ENCODE assay signal across 8 cellular contexts in the genomic region with DNA sequence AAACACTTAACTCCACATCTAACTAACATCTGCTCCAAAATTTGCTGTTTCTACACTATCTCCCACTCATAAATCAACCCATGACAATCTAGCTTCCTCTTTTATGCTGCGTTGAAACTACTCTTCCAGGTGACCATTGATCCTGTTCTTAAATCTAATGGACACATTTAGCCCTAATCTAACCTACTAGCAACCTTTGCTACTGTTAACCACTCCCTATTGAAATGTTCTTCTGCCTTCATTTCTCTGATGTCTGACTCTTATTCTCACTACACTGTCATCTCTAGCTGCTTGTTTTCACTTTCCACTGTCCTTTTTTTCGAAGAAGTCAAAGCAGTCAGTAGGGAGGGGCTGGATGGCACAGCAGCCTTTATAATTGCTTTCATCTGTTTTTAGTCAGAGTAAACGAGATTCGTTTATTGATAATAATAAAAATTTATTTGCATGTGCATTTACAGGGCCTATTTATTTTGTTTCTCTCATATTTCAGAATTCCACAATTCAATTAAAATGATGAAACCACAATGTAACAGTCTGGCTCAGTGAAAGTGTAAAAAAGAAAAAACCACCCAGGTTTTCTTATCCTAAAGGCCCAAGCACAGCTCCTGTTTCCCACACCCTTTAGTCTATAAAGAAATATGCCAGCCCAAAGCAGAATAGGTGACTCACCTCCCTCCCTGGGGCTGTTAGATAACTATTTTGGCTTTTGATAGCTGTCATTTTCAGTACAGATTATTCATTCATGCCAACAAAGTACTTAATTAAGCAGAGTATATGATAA. TPM values are rescaled to one million over a fixed set of nuclear protein-coding genes. Genes with fewer than 3 reads are reported as not detected.
DNase-seq lines count a peak whose midpoint lies in the region; ATAC-seq and TF ChIP-seq lines count a peak whose summit lies in the region.

No MANE protein-coding gene starts in this region.

- H3K27ac ChIP-seq in CD8-positive, alpha-beta T cell (ENCODE audit: low read depth, low read length): no peak overlapping the region

- intact Hi-C loops in CD8-positive, alpha-beta T cell (cut with DNase I, micrococcal nuclease): loop anchor here in 1 of 2 experiments (2.0 to 5.0 kb wide), 3 partner anchors 15 to 99 kb away; no protein-coding TSS in a partner anchor

- H3K27ac Mint-ChIP-seq in CD8-positive, alpha-beta T cell: peak overlapping the region; percentile 3

- H3K4me1 Mint-ChIP-seq in CD8-positive, alpha-beta T cell (ENCODE audit: low read depth): peaks cover 72% of the 10 kb centered on the region

- no peaks in the 10 kb centered on the region for H3K9me3 Mint-ChIP-seq in CD8-positive, alpha-beta T cell

- POLR2A ChIA-PET in CD8-positive, alpha-beta T cell (lab: Charles Lee): interaction anchor here (0.9 to 1.0 kb wide), 2 partner anchors 9 to 11 kb away, joined by 3 read pairs; no protein-coding TSS in a partner anchor

- no peak for DNase-seq in CD8-positive, alpha-beta T cell
- peak; percentile 19 for DNase-seq in SW480 (ENCODE audit: low spot score)
- DNase-seq in fibroblast of villous mesenchyme (ENCODE audit: low read depth): peak; percentile 54
- no peak for DNase-seq in COR-L47 (lab: John Stamatoyannopoulos, UW)
- no peak for DNase-seq in NCI-H187 treated with DMSO at 0.1 percent for 48 hours (lab: John Stamatoyannopoulos, UW)
- no peak for DNase-seq in GDM1 (lab: John Stamatoyannopoulos, UW)

- peaks cover 20% of the 10 kb centered on the region for H3K36me3 Mint-ChIP-seq in CD8-positive, alpha-beta T cell

- H3K4me3 Mint-ChIP-seq in CD8-positive, alpha-beta T cell: peak overlapping the region; percentile 0

- H3K36me3 ChIP-seq in CD8-positive, alpha-beta T cell (ENCODE audit: insufficient read depth, low read length): no peaks in the 10 kb centered on the region

- peaks cover 41% of the 10 kb centered on the region for H3K4me1 ChIP-seq in CD8-positive, alpha-beta T cell (ENCODE audit: insufficient read depth, low read length)

- no peaks in the 10 kb centered on the region for H3K27me3 ChIP-seq in CD8-positive, alpha-beta T cell (ENCODE audit: insufficient read depth, low read length)

- H3K4me3 ChIP-seq in CD8-positive, alpha-beta T cell (ENCODE audit: low read depth, low read length): no peak overlapping the region
- no peak overlapping the region for H3K4me3 ChIP-seq in fibroblast of villous mesenchyme (ENCODE audit: low read depth, low read length)

- CTCF ChIA-PET in CD8-positive, alpha-beta T cell (lab: Charles Lee): interaction anchor here (1.1 kb wide), 3 partner anchors 43 to 286 kb away, joined by 3 to 4 read pairs (median 3); no protein-coding TSS in a partner anchor

- no peaks in the 10 kb centered on the region for H3K27me3 Mint-ChIP-seq in CD8-positive, alpha-beta T cell (ENCODE audit: low read depth)

- no peaks in the 10 kb centered on the region for H3K9me3 ChIP-seq in CD8-positive, alpha-beta T cell (ENCODE audit: low read length)

- peak; percentile 63 for ATAC-seq in CD8-positive, alpha-beta T cell
- peak; percentile 73 for ATAC-seq in GM19351 (IDR thresholded peaks at IDR 0.05; ENCODE audit: unreplicated experiment)
- ATAC-seq in HG03159 (IDR thresholded peaks at IDR 0.05; ENCODE audit: unreplicated experiment): peak; percentile 84

- no peak for TF ChIP-seq CTCF in CD8-positive, alpha-beta T cell (IDR thresholded peaks at IDR 0.05)
- TF ChIP-seq CTCF in fibroblast of villous mesenchyme (IDR thresholded peaks at IDR 0.05; ENCODE audit: insufficient read depth, low read depth, low read length): no peak

RNA-seq across cellular contexts. Expression of gene ATP2B1, which starts 44.9 kb away (rescaled TPM):
- 10 to 100 TPM; 90.5 to 95.5 TPM for total RNA-seq in CD8-positive, alpha-beta T cell
- total RNA-seq in fibroblast of villous mesenchyme: 175 and 214 TPM in 2 replicates

Comparison
In these comparisons a context has a peak if more than half of its experiments do, and no peak if none do; other contexts are left out.
1. DNase-seq: peak in SW480 (single experiment) and fibroblast of villous mesenchyme (single experiment); none in CD8-positive, alpha-beta T cell (0 of 7), COR-L47 (single experiment), NCI-H187 treated with DMSO at 0.1 percent for 48 hours (single experiment) and GDM1 (single experiment).
2. Peak in every context shown above with its lines, with median percentiles within 50 percentile points of each other: ATAC-seq.